Comparison of ENCODE assay signal across 33 cellular contexts in the genomic region with DNA sequence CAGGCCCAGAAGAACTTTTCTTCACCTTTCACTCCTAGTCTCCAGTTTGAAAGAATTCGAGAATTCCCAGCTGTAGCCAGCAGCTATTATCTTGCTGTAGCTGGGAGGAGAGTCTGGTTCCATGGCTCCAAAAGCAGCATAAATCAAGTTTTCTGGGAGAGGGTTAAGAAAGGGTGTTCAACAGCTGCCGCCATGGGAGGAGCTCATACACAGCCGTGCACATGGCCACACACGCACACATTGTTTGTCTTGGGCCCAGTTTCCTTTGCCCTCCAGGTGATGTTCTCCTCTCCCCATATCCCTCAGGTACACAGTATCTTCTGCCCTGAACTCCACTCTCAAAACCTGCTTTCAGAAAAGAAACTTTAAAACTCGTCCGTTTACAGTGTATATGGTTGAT. TPM values are rescaled to one million over a fixed set of nuclear protein-coding genes. Genes with fewer than 3 reads are reported as not detected.
"Had no signal": no experiment of that assay in that cellular context is flagged by ENCODE, and none has a peak within 500 bp of the region (broad histone marks: within the 10 kb centered on the region; RNA-seq: fewer than 3 reads in every experiment).

No MANE protein-coding gene starts in this region.

- H3K4me2 ChIP-seq: SK-N-SH had no signal

- H3K27me3 ChIP-seq: SJSA1 had no signal

- H3K9me3 Mint-ChIP-seq: activated B cell treated with CpG ODN at 0.5 μM for 24 hours; activated CD4-positive, alpha-beta memory T cell treated with anti-CD3 and anti-CD28 coated beads for 36 hours; activated naive CD4-positive, alpha-beta T cell treated with anti-CD3 and anti-CD28 coated beads, Interleukin-2, amount 10 ng/mL, durations not matched to agents 7 days and 5 days; activated naive CD8-positive, alpha-beta T cell treated with anti-CD3 and anti-CD28 coated beads, Interleukin-2, amount 50 U/mL, for 24 hours; activated T-cell treated with anti-CD3 and anti-CD28 coated beads, Interleukin-2, amount 50 U/mL, for 4 hours; activated T-helper 1 cell treated with anti-CD3 and anti-CD28 coated beads, Interleukin-12 subunit alpha, Interleukin-12 subunit beta, Interleukin-2, Interleukin-4 antibody, amounts not matched to agents 30 ng/mL and 10 ng/mL and 1 ng/mL, durations not matched to agents 14 hours and 24 hours and 36 hours had no signal

- H3K4me1 Mint-ChIP-seq: activated naive CD4-positive, alpha-beta T cell treated with anti-CD3 and anti-CD28 coated beads, Interleukin-2, amount 10 ng/mL, durations not matched to agents 7 days and 5 days; activated naive CD8-positive, alpha-beta T cell treated with anti-CD3 and anti-CD28 coated beads, Interleukin-2, amount 50 U/mL, for 24 hours had no signal

- ATAC-seq: activated naive CD8-positive, alpha-beta T cell treated with anti-CD3 and anti-CD28 coated beads, Interleukin-2, amount 50 U/mL, for 24 hours; activated T-cell treated with anti-CD3 and anti-CD28 coated beads, Interleukin-2, amount 50 U/mL, for 4 hours; Panc1 had no signal

- H3K36me3 ChIP-seq: SJSA1 had no signal

- DNase-seq: activated B cell treated with CpG ODN at 0.5 μM for 24 hours; activated CD4-positive, alpha-beta memory T cell treated with anti-CD3 and anti-CD28 coated beads for 36 hours; activated CD4-positive, alpha-beta T cell treated with anti-CD3 and anti-CD28 coated beads for 4 hours; activated CD4-positive, alpha-beta T cell treated with anti-CD3 and anti-CD28 coated beads, Interleukin-2, amount 50 U/mL, for 1 hour; activated CD4-positive, CD25-positive, alpha-beta regulatory T cell treated with anti-CD3 and anti-CD28 coated beads, Interleukin-2, amount 50 U/mL, for 72 hours; activated CD8-positive, alpha-beta memory T cell treated with anti-CD3 and anti-CD28 coated beads, Interleukin-2, amount 50 U/mL, for 4 hours; activated naive CD4-positive, alpha-beta T cell treated with anti-CD3 and anti-CD28 coated beads, Interleukin-2, amount 10 ng/mL, durations not matched to agents 7 days and 5 days; activated naive CD8-positive, alpha-beta T cell treated with anti-CD3 and anti-CD28 coated beads, Interleukin-2, amount 50 U/mL, for 24 hours; activated T-cell treated with anti-CD3 and anti-CD28 coated beads for 4 hours; activated T-cell treated with anti-CD3 and anti-CD28 coated beads, Interleukin-2, amount 50 U/mL, for 4 hours; anterior cingulate cortex; caudate nucleus; NCI-H1092 treated with DMSO at 0.1 percent for 48 hours; NCI-H1417; NCI-H146; NCI-H187; NCI-H2029 treated with DMSO at 0.1 percent for 48 hours; NCI-H2107; NCI-H2171; NCI-H524; SHP77; SK-N-SH; SW 1271; T-helper 1 cell; T-helper 2 cell; T-helper 9 cell had no signal

- H3K4me3 Mint-ChIP-seq: activated B cell treated with CpG ODN at 0.5 μM for 24 hours; activated CD4-positive, alpha-beta memory T cell treated with anti-CD3 and anti-CD28 coated beads for 36 hours; activated naive CD4-positive, alpha-beta T cell treated with anti-CD3 and anti-CD28 coated beads, Interleukin-2, amount 10 ng/mL, durations not matched to agents 7 days and 5 days; activated naive CD8-positive, alpha-beta T cell; activated naive CD8-positive, alpha-beta T cell treated with anti-CD3 and anti-CD28 coated beads, Interleukin-2, amount 50 U/mL, for 24 hours; activated T-cell treated with anti-CD3 and anti-CD28 coated beads, Interleukin-2, amount 50 U/mL, for 4 hours; activated T-helper 1 cell treated with anti-CD3 and anti-CD28 coated beads, Interleukin-12 subunit alpha, Interleukin-12 subunit beta, Interleukin-2, Interleukin-4 antibody, amounts not matched to agents 30 ng/mL and 10 ng/mL and 1 ng/mL, durations not matched to agents 14 hours and 24 hours and 36 hours; brain had no signal

- H3K36me3 Mint-ChIP-seq: activated CD4-positive, alpha-beta memory T cell treated with anti-CD3 and anti-CD28 coated beads for 36 hours; activated naive CD4-positive, alpha-beta T cell treated with anti-CD3 and anti-CD28 coated beads, Interleukin-2, amount 10 ng/mL, durations not matched to agents 7 days and 5 days; activated naive CD8-positive, alpha-beta T cell; brain had no signal

- H3K9me2 ChIP-seq: SK-N-SH had no signal

- H3K27ac ChIP-seq: SJSA1, VCaP had no signal

- H3K9me3 ChIP-seq: SJSA1, SK-N-SH had no signal

- H3K27me3 Mint-ChIP-seq: activated naive CD8-positive, alpha-beta T cell had no signal

- H3K4me3 ChIP-seq: SJSA1 had no signal

- H3K27ac Mint-ChIP-seq: activated B cell treated with CpG ODN at 0.5 μM for 24 hours; activated CD4-positive, alpha-beta memory T cell treated with anti-CD3 and anti-CD28 coated beads for 36 hours; activated naive CD4-positive, alpha-beta T cell treated with anti-CD3 and anti-CD28 coated beads, Interleukin-2, amount 10 ng/mL, durations not matched to agents 7 days and 5 days; activated naive CD8-positive, alpha-beta T cell; activated naive CD8-positive, alpha-beta T cell treated with anti-CD3 and anti-CD28 coated beads, Interleukin-2, amount 50 U/mL, for 24 hours; activated T-helper 1 cell treated with anti-CD3 and anti-CD28 coated beads, Interleukin-12 subunit alpha, Interleukin-12 subunit beta, Interleukin-2, Interleukin-4 antibody, amounts not matched to agents 30 ng/mL and 10 ng/mL and 1 ng/mL, durations not matched to agents 14 hours and 24 hours and 36 hours had no signal

RNA-seq across cellular contexts. Expression of a gene that starts 4.1 kb away (rescaled TPM):
- total RNA-seq: activated B cell treated with CpG ODN at 0.5 μM for 24 hours, M059J had no signal
